ENCODE assay signal across 1 cellular context in genomic region chr16:8963825-8964441, GRCh38.
A peak's percentile ranks its signal among the peaks of the same experiment; 100 is the strongest.
TF ChIP-seq lines count a peak whose summit lies in the region.

Gene USP7, minus strand, starts transcription at chr16:8963906. Its CDS starts 621 bp downstream, at chr16:8963285.

TF ChIP-seq in HepG2, 621 proteins besides CTCF, POLR2A, EP300 and RAD21 (continued from another document and continues in another):
- TF ChIP-seq ZNF574 (CRISPR knock-in tag; IDR thresholded peaks at IDR 0.05) (peak; percentile 89), ZNF790 (CRISPR knock-in tag; IDR thresholded peaks at IDR 0.05; ENCODE audit: borderline replicate concordance) (peak; percentile 92; the same call in 1 of the 2 replicates), ZNF792 (CRISPR knock-in tag; IDR thresholded peaks at IDR 0.05) (peak; percentile 70; the same call in 1 of the 2 replicates), TIGD3 (CRISPR knock-in tag; IDR thresholded peaks at IDR 0.05; ENCODE audit: borderline replicate concordance) (no peak), ZNF501 (CRISPR knock-in tag; IDR thresholded peaks at IDR 0.05) (peak; percentile 77; the same call in 1 of the 2 replicates), ZNF678 (CRISPR knock-in tag; IDR thresholded peaks at IDR 0.05) (no peak), CCAR2 (optimal IDR thresholded peaks at IDR 0.05; ENCODE audit: low read depth, low read length) (no peak), JARID2 (CRISPR knock-in tag; IDR thresholded peaks at IDR 0.05; ENCODE audit: insufficient replicate concordance) (no peak), SMARCE1 (IDR thresholded peaks at IDR 0.05; ENCODE audit: borderline replicate concordance) (no peak), ZNF20 (CRISPR knock-in tag; IDR thresholded peaks at IDR 0.05) (no peak), SUZ12 (IDR thresholded peaks at IDR 0.05; ENCODE audit: low read depth, low read length) (no peak), HES4 (CRISPR knock-in tag; IDR thresholded peaks at IDR 0.05; ENCODE audit: borderline replicate concordance) (peak; percentile 84), ZNF292 (CRISPR knock-in tag; IDR thresholded peaks at IDR 0.05; ENCODE audit: borderline replicate concordance, low read depth) (peak; percentile 84), ZBTB2 (CRISPR knock-in tag; IDR thresholded peaks at IDR 0.05; ENCODE audit: low read depth) (peak; percentile 93), HOXA9 (CRISPR knock-in tag; IDR thresholded peaks at IDR 0.05; ENCODE audit: borderline replicate concordance) (no peak), KAT2B (IDR thresholded peaks at IDR 0.05; ENCODE audit: borderline replicate concordance, low read depth, low read length) (no peak), GATAD2A (CRISPR knock-in tag; IDR thresholded peaks at IDR 0.05) (no peak; the same call in 1 of the 2 replicates), ZNF724P (CRISPR knock-in tag; IDR thresholded peaks at IDR 0.05; ENCODE audit: borderline replicate concordance) (no peak), CBX2 (IDR thresholded peaks at IDR 0.05; ENCODE audit: low read depth, low read length) (no peak), CBX2 (CRISPR knock-in tag; IDR thresholded peaks at IDR 0.05; ENCODE audit: low read depth) (no peak; the same call in 1 of the 2 replicates), ZNF33A (CRISPR knock-in tag; IDR thresholded peaks at IDR 0.05; ENCODE audit: borderline replicate concordance) (peak; percentile 72; the same call in 1 of the 2 replicates), ZNF564 (CRISPR knock-in tag; IDR thresholded peaks at IDR 0.05) (no peak), MBNL3 (CRISPR knock-in tag; conservative IDR thresholded peaks at IDR 0.05) (no peak), RBFOX2 (IDR thresholded peaks at IDR 0.05; ENCODE audit: low read depth, low read length) (peak; percentile 91), ZSCAN30 (CRISPR knock-in tag; IDR thresholded peaks at IDR 0.05) (no peak), ZFYVE20 (CRISPR knock-in tag; IDR thresholded peaks at IDR 0.05; ENCODE audit: borderline replicate concordance, low read depth) (no peak), THRA (CRISPR knock-in tag; IDR thresholded peaks at IDR 0.05; ENCODE audit: borderline replicate concordance) (peak; percentile 55; the same call in 1 of the 2 replicates), MZF1 (CRISPR knock-in tag; IDR thresholded peaks at IDR 0.05; ENCODE audit: borderline replicate concordance) (no peak), ZNF224 (CRISPR knock-in tag; IDR thresholded peaks at IDR 0.05) (no peak), BRD4 (CRISPR knock-in tag; IDR thresholded peaks at IDR 0.05) (peak; percentile 95), GRHL1 (CRISPR knock-in tag; conservative IDR thresholded peaks at IDR 0.05) (no peak), ZNF674 (CRISPR knock-in tag; IDR thresholded peaks at IDR 0.05; ENCODE audit: low read depth) (peak; percentile 97; the same call in 1 of the 2 replicates), NR2C2 (CRISPR knock-in tag; IDR thresholded peaks at IDR 0.05; ENCODE audit: borderline replicate concordance) (no peak), CBFB (CRISPR knock-in tag; IDR thresholded peaks at IDR 0.05) (no peak), HDAC6 (IDR thresholded peaks at IDR 0.05; ENCODE audit: low read depth, low read length) (no peak), KDM4B (CRISPR knock-in tag; IDR thresholded peaks at IDR 0.05) (no peak), RARA (CRISPR knock-in tag; IDR thresholded peaks at IDR 0.05) (peak; percentile 64; the same call in 1 of the 2 replicates), CEBPG (CRISPR knock-in tag; IDR thresholded peaks at IDR 0.05) (peak; percentile 36; the same call in 1 of the 2 replicates), HNRNPUL1 (IDR thresholded peaks at IDR 0.05; ENCODE audit: low read depth, low read length) (no peak), ZNF451 (CRISPR knock-in tag; IDR thresholded peaks at IDR 0.05) (peak; percentile 84), XRCC5 (optimal IDR thresholded peaks at IDR 0.05; ENCODE audit: low read length) (no peak), ZNF547 (CRISPR knock-in tag; IDR thresholded peaks at IDR 0.05) (no peak), TEAD2 (CRISPR knock-in tag; IDR thresholded peaks at IDR 0.05) (no peak), EZH2 (conservative IDR thresholded peaks at IDR 0.05; ENCODE audit: low read depth, low read length) (no peak), ZNF326 (CRISPR knock-in tag; IDR thresholded peaks at IDR 0.05; ENCODE audit: borderline replicate concordance) (no peak), ZNF343 (CRISPR knock-in tag; IDR thresholded peaks at IDR 0.05) (0 out of 2 replicates have a peak, but pooled peaks have one; percentile 15), SMAD3 (CRISPR knock-in tag; IDR thresholded peaks at IDR 0.05) (no peak), FOXK2 (IDR thresholded peaks at IDR 0.05) (no peak), PAWR (CRISPR knock-in tag; IDR thresholded peaks at IDR 0.05; ENCODE audit: borderline replicate concordance) (no peak), ZNF207 (IDR thresholded peaks at IDR 0.05; ENCODE audit: borderline replicate concordance) (no peak), PCBP1 (IDR thresholded peaks at IDR 0.05; ENCODE audit: borderline replicate concordance, low read depth, low read length) (no peak), ZNF3 (CRISPR knock-in tag; IDR thresholded peaks at IDR 0.05) (no peak), DR1 (CRISPR knock-in tag; IDR thresholded peaks at IDR 0.05) (no peak; the same call in 1 of the 2 replicates), ELF4 (CRISPR knock-in tag; IDR thresholded peaks at IDR 0.05; ENCODE audit: borderline replicate concordance) (no peak), AHDC1 (CRISPR knock-in tag; IDR thresholded peaks at IDR 0.05; ENCODE audit: borderline replicate concordance) (no peak; the same call in 1 of the 2 replicates), THYN1 (CRISPR knock-in tag; IDR thresholded peaks at IDR 0.05; ENCODE audit: borderline replicate concordance, low read depth) (no peak), ZNF276 (CRISPR knock-in tag; IDR thresholded peaks at IDR 0.05; ENCODE audit: low read depth) (0 out of 2 replicates have a peak, but pooled peaks have one; percentile 44), SYNCRIP (IDR thresholded peaks at IDR 0.05; ENCODE audit: insufficient read depth, low read depth, low read length) (no peak), HDAC1 (CRISPR knock-in tag; IDR thresholded peaks at IDR 0.05) (peak; percentile 89)
